ENCODE assay signal across 9 cellular contexts in genomic region chr7:50783304-50783703, GRCh38. TPM values are rescaled to one million over a fixed set of nuclear protein-coding genes. Genes with fewer than 3 reads are reported as not detected.
DNase-seq lines count a peak whose midpoint lies in the region; ATAC-seq, FAIRE-seq and TF ChIP-seq lines count a peak whose summit lies in the region.
"Had no signal": no experiment of that assay in that cellular context is flagged by ENCODE, and none has a peak within 500 bp of the region (broad histone marks: within the 10 kb centered on the region; RNA-seq: fewer than 3 reads in every experiment).

No MANE protein-coding gene starts in this region.

- H3K9me1 ChIP-seq in K562 (ENCODE audit: control insufficient read depth, insufficient read depth, low read length) = peaks cover 22% of the 10 kb centered on the region

- no peak overlapping the region for H2AFZ ChIP-seq in K562 (ENCODE audit: low read depth, low read length)

- TF ChIP-seq POLR2A in K562 (conservative IDR thresholded peaks at IDR 0.05) (no peak), upper lobe of left lung (IDR thresholded peaks at IDR 0.05) (no peak)

- H3K36me3 ChIP-seq in right atrium auricular region (no peaks in the 10 kb centered on the region), K562 (ENCODE audit: control insufficient read depth, insufficient read depth, low read length) (peaks cover 10% of the 10 kb centered on the region; the same call in 2 of the 3 replicates), upper lobe of left lung (no peaks in the 10 kb centered on the region)

- peak overlapping the region; percentile 44 to 60 for H3K4me3 ChIP-seq in right atrium auricular region
- no peak overlapping the region for H3K4me3 ChIP-seq in K562
- H3K4me3 ChIP-seq in upper lobe of left lung = peak overlapping the region in 3 of 4 donors; percentile 49 to 59 (median 58)

- H3K4me2 ChIP-seq in K562 (ENCODE audit: insufficient read depth, low read length) = no peak overlapping the region
- H3K4me2 ChIP-seq: KMS-11 had no signal

- no peak for TF ChIP-seq RAD21 in K562 (CRISPR knock-in tag; conservative IDR thresholded peaks at IDR 0.05 in 1 of 2, IDR thresholded peaks at IDR 0.05 in 1 of 2)

- H3K27ac ChIP-seq in right atrium auricular region (peak overlapping the region in 1 of 2 donors; percentile 61), K562 (ENCODE audit: extremely low read depth, low read depth, low read length) (no peak overlapping the region), upper lobe of left lung (no peak overlapping the region)
- H3K27ac ChIP-seq: KMS-11 had no signal

- no peaks in the 10 kb centered on the region for H3K27me3 ChIP-seq in right atrium auricular region
- no peaks in the 10 kb centered on the region for H3K27me3 ChIP-seq in K562 (ENCODE audit: control insufficient read depth in 2 of 2, insufficient read depth in 2 of 2, low read length in 2 of 2)
- H3K27me3 ChIP-seq in upper lobe of left lung = no peaks in the 10 kb centered on the region

- TF ChIP-seq CTCF in right atrium auricular region (IDR thresholded peaks at IDR 0.05) = no peak
- no peak for TF ChIP-seq CTCF in K562 (IDR thresholded peaks at IDR 0.05 in 2 of 3, conservative IDR thresholded peaks at IDR 0.05 in 1 of 3; ENCODE audit: insufficient read depth in 2 of 3, low read depth in 1 of 3, low read length in 3 of 3)
- TF ChIP-seq CTCF in mesothelial cell of epicardium (IDR thresholded peaks at IDR 0.05; ENCODE audit: unreplicated experiment) = no peak
- no peak for TF ChIP-seq CTCF in upper lobe of left lung (IDR thresholded peaks at IDR 0.05)

- ATAC-seq in K562 = no peak
- ATAC-seq in upper lobe of left lung (ENCODE audit: low FRiP score in 2 of 2) = peak in 1 of 2 donors; percentile 4
- ATAC-seq in HG02852 (IDR thresholded peaks at IDR 0.05; ENCODE audit: unreplicated experiment) = no peak
- no peak for ATAC-seq in GM18519 (IDR thresholded peaks at IDR 0.05; ENCODE audit: low FRiP score, unreplicated experiment)

- BruUV-seq in K562 (replicated peaks; lab: Mats Ljungman, UMichigan) = no TSS peak

- H3K4me1 Mint-ChIP-seq in mesothelial cell of epicardium = peaks cover 9% of the 10 kb centered on the region

- H3K27ac Mint-ChIP-seq in mesothelial cell of epicardium = no peak overlapping the region

- no peak overlapping the region for H3K9ac ChIP-seq in K562 (ENCODE audit: insufficient read depth in 1 of 2, low read depth in 2 of 2, low read length in 2 of 2)
- H3K9ac ChIP-seq: KMS-11 had no signal

- DNase-seq in right atrium auricular region (ENCODE audit: low spot score) = no peak
- no peak for DNase-seq in cardiac septum (ENCODE audit: low spot score)
- DNase-seq in K562 (ENCODE audit: extremely low read depth in 1 of 4, low spot score in 3 of 4) = no peak
- no peak for DNase-seq in mesothelial cell of epicardium (ENCODE audit: low spot score in 2 of 2, unreplicated experiment in 2 of 2)
- DNase-seq in upper lobe of left lung = no peak
- DNase-seq in DMS53 (lab: John Stamatoyannopoulos, UW) = no peak

- H3K4me1 ChIP-seq in right atrium auricular region (peaks cover 0 to 64% of the 10 kb centered on the region in 2 donors), K562 (replicated peaks in 1 of 2; ENCODE audit: control insufficient read depth in 2 of 2, insufficient read depth in 2 of 2, low read length in 2 of 2) (peaks cover 2 to 28% of the 10 kb centered on the region in 2 experiments; a peak in 4 of 5 replicates), upper lobe of left lung (peaks cover 15 to 48% (median 22%) of the 10 kb centered on the region in 4 donors)

- peaks cover 96% of the 10 kb centered on the region for H3K79me2 ChIP-seq in K562 (ENCODE audit: control insufficient read depth, insufficient read depth, low read length)

- CTCF ChIA-PET in K562 (lab: Yijun Ruan, JAX; ENCODE audit: low intra/inter-chr PET ratio) = no interaction called here

- intact Hi-C loops in cardiac septum (cut with DNase I) (no loop called here), K562 (cut with micrococcal nuclease) (no loop called here)

- H4K20me1 ChIP-seq in K562 (replicated peaks; ENCODE audit: control insufficient read depth, insufficient read depth, low read length) = peaks cover 67% of the 10 kb centered on the region

- TF ChIP-seq EP300 in K562 (IDR thresholded peaks at IDR 0.05; ENCODE audit: low read length) (no peak), upper lobe of left lung (IDR thresholded peaks at IDR 0.05) (no peak)

- WGBS in K562 (ENCODE audit: insufficient coverage, low coverage, missing lambda C conversion rate) = 83% methylated on average over 6 of the region's 6 CpGs
- WGBS in upper lobe of left lung, 2 donors = 46 to 48% methylated on average over 6 of the region's 6 CpGs

- H3K36me3 Mint-ChIP-seq in mesothelial cell of epicardium = peaks cover 16% of the 10 kb centered on the region

- POLR2A ChIA-PET in K562 (lab: Yijun Ruan, JAX) = interaction anchor here (0.6 to 1.4 kb wide), 2 partner anchors 14 to 207 kb away, joined by 4 read pairs; no protein-coding TSS in a partner anchor

- in situ Hi-C loops in K562 (cut with MboI) = no loop called here

- H3K9me3 ChIP-seq in right atrium auricular region (no peaks in the 10 kb centered on the region), K562 (replicated peaks; ENCODE audit: control insufficient read depth, insufficient read depth, low read depth, low read length) (no peaks in the 10 kb centered on the region), upper lobe of left lung (no peaks in the 10 kb centered on the region)

- H3K27me3 Mint-ChIP-seq in mesothelial cell of epicardium (ENCODE audit: low read depth) = peaks cover 47% of the 10 kb centered on the region

- peaks cover 10% of the 10 kb centered on the region for H3K9me3 Mint-ChIP-seq in mesothelial cell of epicardium

- peak; percentile 72 for FAIRE-seq in K562 (lab: Jason Lieb, UNC)

- peak overlapping the region; percentile 70 for H3K4me3 Mint-ChIP-seq in mesothelial cell of epicardium

TF ChIP-seq in K562, 482 proteins besides CTCF, POLR2A, EP300 and RAD21:
- TF ChIP-seq POLR2B (IDR thresholded peaks at IDR 0.05; ENCODE audit: low read depth, partially characterized antibody) (peak; percentile 19), SUPT5H (IDR thresholded peaks at IDR 0.05) (0 out of 2 replicates have a peak, but pooled peaks have one; percentile 27), ZNF224 (CRISPR knock-in tag; IDR thresholded peaks at IDR 0.05) (no peak)
TF ChIP-seq in K562: peak in this region for 2.

RNA-seq across cellular contexts. Expression of gene GRB10, which starts 0.6 kb away (rescaled TPM):
- total RNA-seq in right atrium auricular region (10 to 100 TPM; 36.5 to 39.0 TPM), cardiac septum (51.8 TPM), K562 (2014; rRNA removed) (56.5 and 57.4 TPM in 2 replicates), K562 (2014; rRNA removed; fragmentation: Illumina TruSeq; extraction: Trizol) (43.4 and 44.0 TPM in 2 replicates), K562 (2015; rRNA removed; fragmentation: Illumina TruSeq; extraction: Trizol) (25.8 and 28.6 TPM in 2 replicates), K562 (2021) (77.7 and 88.5 TPM in 2 replicates), mesothelial cell of epicardium (52.4 to 59.2 TPM (median 56.1 TPM) in 3 replicates), upper lobe of left lung (10 to 100 TPM; 32.8 to 92.2 (median 46.5) TPM)
- 155 and 246 TPM in 2 replicates for total RNA-seq in K562 (2011; cell fraction: chromatin; rRNA removed; ENCODE audit: low replicate concordance)
- 95.1 and 108 TPM in 2 replicates for total RNA-seq in K562 (2011; cell fraction: nucleolus; rRNA removed)
- 149 and 184 TPM in 2 replicates for total RNA-seq in K562 (2011; cell fraction: nucleoplasm; rRNA removed)
- polyA plus RNA-seq in K562 (2011; rRNA removed) (26.9 and 28.0 TPM in 2 replicates), K562 (2014; fragmentation: Illumina TruSeq; extraction: Trizol) (48.1 and 49.0 TPM in 2 replicates), K562 (2014; fragmentation: Nextera tagmentation; extraction: Ambion mirVana) (1 to 10 TPM; 8.9 to 9.9 TPM), K562 (2014; rRNA removed) (39.0 and 40.7 TPM in 2 replicates)
- 24.2 and 25.9 TPM in 2 replicates for polyA plus RNA-seq in K562 (2011; cell fraction: cytosol; rRNA removed)
- polyA plus RNA-seq in K562 (2011; cell fraction: nucleus; rRNA removed) = 56.8 and 69.8 TPM in 2 replicates
- 33.8 and 79.4 TPM in 2 replicates for polyA plus RNA-seq in K562 (2012)
- polyA minus RNA-seq in K562 (2011; rRNA and poly(A)+ RNA removed) = 62.8 and 74.1 TPM in 2 replicates
- polyA minus RNA-seq in K562 (2011; cell fraction: cytosol; rRNA and poly(A)+ RNA removed) = 35.8 and 51.6 TPM in 2 replicates
- polyA minus RNA-seq in K562 (2011; cell fraction: nucleus; rRNA and poly(A)+ RNA removed) = 75.0 and 114 TPM in 2 replicates
